ENCODE assay signal across 8 cellular contexts in the genomic region with DNA sequence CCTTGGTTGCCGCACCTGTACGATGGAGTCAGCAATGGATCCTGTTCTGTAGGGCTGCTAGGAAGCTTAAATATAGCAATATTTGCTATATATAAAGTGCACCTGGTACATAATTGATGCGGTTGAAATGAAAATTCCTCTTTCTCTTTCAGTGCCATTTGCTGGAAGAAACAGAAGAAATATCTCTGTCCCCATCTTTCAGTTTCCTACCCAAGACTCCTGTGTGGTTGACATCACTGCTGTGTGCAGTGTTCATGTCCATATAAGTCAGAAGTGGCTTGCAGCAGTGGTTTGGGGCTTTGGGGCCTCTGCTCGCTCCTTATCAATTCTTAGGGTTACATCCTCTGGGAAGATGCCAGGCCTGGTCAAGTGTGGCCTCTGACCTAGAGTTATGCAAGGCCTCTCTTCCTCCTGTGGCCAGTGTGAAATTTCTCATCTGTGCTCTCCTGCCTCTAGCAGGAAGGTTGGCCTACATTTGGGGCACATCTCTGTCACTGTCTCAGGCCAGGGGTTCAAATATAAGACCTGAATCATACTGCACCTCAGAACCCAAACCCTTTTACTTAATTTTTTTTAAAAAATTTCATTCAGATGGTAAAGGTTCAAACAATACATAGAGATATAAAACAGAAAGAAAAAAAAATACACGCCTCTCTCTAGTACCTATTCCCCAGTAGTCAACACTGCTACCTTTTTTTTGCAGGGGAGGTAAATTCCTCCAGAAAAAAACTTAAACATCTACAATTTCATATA. TPM values are rescaled to one million over a fixed set of nuclear protein-coding genes. Genes with fewer than 3 reads are reported as not detected.
DNase-seq lines count a peak whose midpoint lies in the region; ATAC-seq lines count a peak whose summit lies in the region.

No MANE protein-coding gene starts in this region.

- no peaks in the 10 kb centered on the region for H3K9me3 Mint-ChIP-seq in CD4-positive, CD25-positive, alpha-beta regulatory T cell

- peak overlapping the region; percentile 72 for H3K4me3 ChIP-seq in CD4-positive, CD25-positive, alpha-beta regulatory T cell (ENCODE audit: low read depth, low read length)
- H3K4me3 ChIP-seq in adipocyte (ENCODE audit: low read length) (no peak overlapping the region), subcutaneous abdominal adipose tissue (ENCODE audit: low read depth in 1 of 5, low read length in 5 of 5) (no peak overlapping the region)

- peaks cover 19 to 86% (median 67%) of the 10 kb centered on the region in 4 donors for H3K4me1 Mint-ChIP-seq in CD4-positive, CD25-positive, alpha-beta regulatory T cell

- H3K9ac ChIP-seq in adipocyte (ENCODE audit: low read length) (peak overlapping the region; percentile 10), subcutaneous abdominal adipose tissue (ENCODE audit: low read length in 5 of 5) (no peak overlapping the region)

- no peaks in the 10 kb centered on the region for H3K9me3 ChIP-seq in CD4-positive, CD25-positive, alpha-beta regulatory T cell (ENCODE audit: control insufficient read depth in 2 of 2, low read length in 2 of 2)
- no peaks in the 10 kb centered on the region for H3K9me3 ChIP-seq in adipocyte (ENCODE audit: control insufficient read depth, low read length)
- H3K9me3 ChIP-seq in subcutaneous abdominal adipose tissue (ENCODE audit: control insufficient read depth in 5 of 5, low read length in 5 of 5) = no peaks in the 10 kb centered on the region

- no peaks in the 10 kb centered on the region for H3K36me3 ChIP-seq in CD4-positive, CD25-positive, alpha-beta regulatory T cell (ENCODE audit: control insufficient read depth, insufficient read depth, low read length)
- H3K36me3 ChIP-seq in adipocyte (ENCODE audit: control insufficient read depth, insufficient read depth, low read length, severe bottlenecking) (no peaks in the 10 kb centered on the region), subcutaneous abdominal adipose tissue (ENCODE audit: control insufficient read depth in 5 of 5, insufficient read depth in 5 of 5, low read length in 5 of 5) (no peaks in the 10 kb centered on the region)

- peak overlapping the region; percentile 44 to 73 (median 62) for H3K4me3 Mint-ChIP-seq in CD4-positive, CD25-positive, alpha-beta regulatory T cell

- H3K4me1 ChIP-seq in CD4-positive, CD25-positive, alpha-beta regulatory T cell (ENCODE audit: control insufficient read depth, insufficient read depth, low read length, poor library complexity, severe bottlenecking) = peaks cover 61% of the 10 kb centered on the region
- peaks cover 60% of the 10 kb centered on the region for H3K4me1 ChIP-seq in adipocyte (ENCODE audit: control insufficient read depth, insufficient read depth, low read length)
- peaks cover 6 to 51% (median 37%) of the 10 kb centered on the region in 5 donors for H3K4me1 ChIP-seq in subcutaneous abdominal adipose tissue (ENCODE audit: control insufficient read depth in 5 of 5, insufficient read depth in 5 of 5, low read length in 5 of 5)

- ATAC-seq in CD4-positive, CD25-positive, alpha-beta regulatory T cell (ENCODE audit: low read depth in 2 of 2) = no peak
- ATAC-seq in GM19455 (IDR thresholded peaks at IDR 0.05; ENCODE audit: unreplicated experiment) (peak; percentile 80), HG03442 (IDR thresholded peaks at IDR 0.05; ENCODE audit: unreplicated experiment) (peak; percentile 68)

- H3K27ac Mint-ChIP-seq in CD4-positive, CD25-positive, alpha-beta regulatory T cell = peak overlapping the region; percentile 84 to 94 (median 87)

- peak in 1 of 3 donors; percentile 28 for DNase-seq in CD4-positive, CD25-positive, alpha-beta regulatory T cell
- DNase-seq in adipocyte (ENCODE audit: low read depth) (no peak), NCI-H510A (lab: John Stamatoyannopoulos, UW) (no peak), islet precursor cell (no peak)
- DNase-seq in stimulated activated CD4-positive, alpha-beta T cell treated with anti-CD3 and anti-CD28 coated beads, Interleukin-2, amount 100 ng/mL, for 24 hours = no peak

- H3K27ac ChIP-seq in CD4-positive, CD25-positive, alpha-beta regulatory T cell (ENCODE audit: insufficient read depth, low read length, poor library complexity, severe bottlenecking) = peak overlapping the region; percentile 76
- H3K27ac ChIP-seq in subcutaneous abdominal adipose tissue (ENCODE audit: low read depth, low read length) = peak overlapping the region; percentile 38

- H3K27me3 ChIP-seq in CD4-positive, CD25-positive, alpha-beta regulatory T cell (ENCODE audit: control insufficient read depth, insufficient read depth, low read length) = no peaks in the 10 kb centered on the region
- H3K27me3 ChIP-seq in adipocyte (replicated peaks; ENCODE audit: control insufficient read depth, insufficient read depth, low read length) (no peaks in the 10 kb centered on the region), subcutaneous abdominal adipose tissue (ENCODE audit: control insufficient read depth in 5 of 5, insufficient read depth in 4 of 5, low read length in 5 of 5) (no peaks in the 10 kb centered on the region)

- no peaks in the 10 kb centered on the region for H3K27me3 Mint-ChIP-seq in CD4-positive, CD25-positive, alpha-beta regulatory T cell

- H3K36me3 Mint-ChIP-seq in CD4-positive, CD25-positive, alpha-beta regulatory T cell = peaks cover 4% of the 10 kb centered on the region

RNA-seq across cellular contexts. Expression of gene MAPKAPK2, which starts 32.7 kb away (rescaled TPM):
- total RNA-seq in CD4-positive, CD25-positive, alpha-beta regulatory T cell = 167 TPM
- 1 to 10 TPM; 2.4 to 3.8 (median 2.9) TPM for polyA plus RNA-seq in CD4-positive, CD25-positive, alpha-beta regulatory T cell

RNA-seq across cellular contexts. Expression of gene IL19, which starts 53.2 kb away (rescaled TPM):
- not detected for total RNA-seq in CD4-positive, CD25-positive, alpha-beta regulatory T cell
- polyA plus RNA-seq in CD4-positive, CD25-positive, alpha-beta regulatory T cell = not detected

RNA-seq across cellular contexts. Expression of gene IL10, which starts 54.9 kb away (rescaled TPM):
- total RNA-seq in CD4-positive, CD25-positive, alpha-beta regulatory T cell = 7.0 TPM
- 1 to 10 TPM in 2 of 4 donors, under 1 TPM in 2; 0.60 to 4.4 (median 2.0) TPM for polyA plus RNA-seq in CD4-positive, CD25-positive, alpha-beta regulatory T cell

Comparison
In these comparisons a context has a peak if more than half of its experiments do, and no peak if none do; other contexts are left out.
1. ATAC-seq: peak in GM19455 (single experiment) and HG03442 (single experiment); none in CD4-positive, CD25-positive, alpha-beta regulatory T cell (0 of 2).